20 cellular contexts compared by ENCODE assay signal in the genomic region with DNA sequence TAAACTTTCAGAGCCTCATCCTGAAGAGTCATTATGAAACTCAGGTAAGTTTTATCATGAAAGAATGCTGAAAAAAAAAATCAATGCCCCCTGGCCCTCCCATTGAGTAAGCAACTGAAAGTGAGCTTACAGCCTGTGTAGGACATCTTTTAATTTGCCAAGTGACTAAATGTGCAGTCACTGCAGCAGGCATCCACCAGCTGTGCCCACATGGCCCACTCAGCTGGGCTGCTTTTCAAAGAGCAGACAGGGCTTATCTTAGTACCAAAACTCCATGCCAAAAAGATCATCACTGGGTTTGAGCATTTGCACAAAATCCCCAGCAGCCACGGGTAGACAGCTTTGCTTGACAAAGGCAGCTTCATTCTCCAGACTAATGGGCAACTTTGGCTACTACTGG.
"Had no signal": no experiment of that assay in that cellular context is flagged by ENCODE, and none has a peak within 500 bp of the region (broad histone marks: within the 10 kb centered on the region; RNA-seq: fewer than 3 reads in every experiment).

No MANE protein-coding gene starts in this region.

- H3K27me3 Mint-ChIP-seq: activated naive CD8-positive, alpha-beta T cell treated with anti-CD3 and anti-CD28 coated beads, Interleukin-2, amount 50 U/mL, for 24 hours; activated T-helper 17 cell treated with anti-CD3 and anti-CD28 coated beads, Interleukin-2, amount 50 U/mL, for 72 hours had no signal

- H3K4me1 ChIP-seq: transverse colon had no signal

- H3K27me3 ChIP-seq: dorsolateral prefrontal cortex, transverse colon had no signal

- H3K27ac ChIP-seq: skin epidermis, transverse colon had no signal

- H3K9me3 Mint-ChIP-seq: activated T-helper 17 cell treated with anti-CD3 and anti-CD28 coated beads, Interleukin-2, amount 50 U/mL, for 72 hours had no signal

- DNase-seq: activated CD4-positive, alpha-beta T cell treated with anti-CD3 and anti-CD28 coated beads, Interleukin-2, amount 50 U/mL, for 1 hour; activated naive CD4-positive, alpha-beta T cell treated with anti-CD3 and anti-CD28 coated beads for 36 hours; activated naive CD8-positive, alpha-beta T cell treated with anti-CD3 and anti-CD28 coated beads, Interleukin-2, amount 50 U/mL, for 24 hours; activated T-cell treated with anti-CD3 and anti-CD28 coated beads for 4 hours; aorta; endodermal cell; glutamatergic neuron; kidney glomerular epithelial cell; left ventricle myocardium superior; mesendoderm; nucleus accumbens; stimulated activated CD4-positive, alpha-beta T cell treated with anti-CD3 and anti-CD28 coated beads, Interleukin-4, amount 100 ng/mL, for 24 hours; stimulated activated CD8-positive, alpha-beta memory T cell treated with anti-CD3 and anti-CD28 coated beads, Interleukin-4, amount 100 ng/mL, for 48 hours; stimulated activated naive CD4-positive, alpha-beta T cell treated with Interleukin-2 at 50 U/mL for 16 hours; substantia nigra; transverse colon had no signal

- H3K4me3 Mint-ChIP-seq: activated naive CD4-positive, alpha-beta T cell treated with anti-CD3 and anti-CD28 coated beads for 36 hours; activated naive CD8-positive, alpha-beta T cell treated with anti-CD3 and anti-CD28 coated beads, Interleukin-2, amount 50 U/mL, for 24 hours; activated T-helper 17 cell treated with anti-CD3 and anti-CD28 coated beads, Interleukin-2, amount 50 U/mL, for 72 hours; endodermal cell; nephron had no signal

- H3K4me1 Mint-ChIP-seq: activated naive CD8-positive, alpha-beta T cell treated with anti-CD3 and anti-CD28 coated beads, Interleukin-2, amount 50 U/mL, for 24 hours; activated T-helper 17 cell treated with anti-CD3 and anti-CD28 coated beads, Interleukin-2, amount 50 U/mL, for 72 hours; endodermal cell; nephron had no signal

- H3K4me3 ChIP-seq: dorsolateral prefrontal cortex, skin epidermis, transverse colon had no signal

- H3K36me3 ChIP-seq: transverse colon had no signal

- ATAC-seq: activated naive CD8-positive, alpha-beta T cell treated with anti-CD3 and anti-CD28 coated beads, Interleukin-2, amount 50 U/mL, for 24 hours; activated T-helper 17 cell treated with anti-CD3 and anti-CD28 coated beads, Interleukin-2, amount 50 U/mL, for 72 hours; left ventricle myocardium superior had no signal

- H3K27ac Mint-ChIP-seq: activated naive CD4-positive, alpha-beta T cell treated with anti-CD3 and anti-CD28 coated beads for 36 hours; activated naive CD8-positive, alpha-beta T cell treated with anti-CD3 and anti-CD28 coated beads, Interleukin-2, amount 50 U/mL, for 24 hours; activated T-helper 17 cell treated with anti-CD3 and anti-CD28 coated beads, Interleukin-2, amount 50 U/mL, for 72 hours; endodermal cell; nephron had no signal
